16 cellular contexts compared by ENCODE assay signal in genomic region chr10:132170561-132171361, GRCh38. TPM values are rescaled to one million over a fixed set of nuclear protein-coding genes. Genes with fewer than 3 reads are reported as not detected.
DNase-seq lines count a peak whose midpoint lies in the region; ATAC-seq lines count a peak whose summit lies in the region.
"Had no signal": no experiment of that assay in that cellular context is flagged by ENCODE, and none has a peak within 500 bp of the region (broad histone marks: within the 10 kb centered on the region; RNA-seq: fewer than 3 reads in every experiment).

No MANE protein-coding gene starts in this region.

- H3K36me3 ChIP-seq in SJCRH30 = no peaks in the 10 kb centered on the region

- no peak overlapping the region for H3K27ac ChIP-seq in SJCRH30
- H3K27ac ChIP-seq: 22Rv1, KMS-11 had no signal

- DNase-seq in NCI-H146 (lab: John Stamatoyannopoulos, UW) (peak; percentile 32), NCI-H146 treated with DMSO at 0.1 percent for 48 hours (lab: John Stamatoyannopoulos, UW; ENCODE audit: unreplicated experiment) (no peak), NCI-H2171 treated with DMSO at 0.1 percent for 48 hours (lab: John Stamatoyannopoulos, UW) (peak; percentile 80), kidney tubule cell (ENCODE audit: low spot score) (peak; percentile 71), retina (peak; percentile 60), SJCRH30 (no peak)
- DNase-seq: DMS79 treated with DMSO at 0.1 percent for 48 hours, HCEC 1CT, NCI-H1092 treated with DMSO at 0.1 percent for 48 hours, NCI-H187, NCI-H446 treated with DMSO at 0.1 percent for 48 hours, OCI-M1 had no signal

- no peak for ATAC-seq in GM18867 (IDR thresholded peaks at IDR 0.05; ENCODE audit: unreplicated experiment)
- no peak for ATAC-seq in HG03457 (IDR thresholded peaks at IDR 0.05; ENCODE audit: unreplicated experiment)

- no peaks in the 10 kb centered on the region for H3K27me3 ChIP-seq in SJCRH30

- H3K4me1 ChIP-seq in SJCRH30 = no peaks in the 10 kb centered on the region

- no peak overlapping the region for H3K4me3 ChIP-seq in SJCRH30

- no peaks in the 10 kb centered on the region for H3K9me3 ChIP-seq in SJCRH30 (replicated peaks)

RNA-seq across cellular contexts. Expression of gene DPYSL4, which starts 16.0 kb away (rescaled TPM):
- total RNA-seq in SJCRH30 (2014; rRNA removed; shearing (Covaris generic)) = not detected in 2 replicates

Comparison
In these comparisons a context has a peak if more than half of its experiments do, and no peak if none do; other contexts are left out.
1. DNase-seq: peak in NCI-H146 (single experiment), NCI-H2171 treated with DMSO at 0.1 percent for 48 hours (single experiment), kidney tubule cell (single experiment) and retina (single experiment); none in NCI-H146 treated with DMSO at 0.1 percent for 48 hours (single experiment) and SJCRH30 (0 of 2).